ENCODE assay signal across 1 cellular context in the genomic region with DNA sequence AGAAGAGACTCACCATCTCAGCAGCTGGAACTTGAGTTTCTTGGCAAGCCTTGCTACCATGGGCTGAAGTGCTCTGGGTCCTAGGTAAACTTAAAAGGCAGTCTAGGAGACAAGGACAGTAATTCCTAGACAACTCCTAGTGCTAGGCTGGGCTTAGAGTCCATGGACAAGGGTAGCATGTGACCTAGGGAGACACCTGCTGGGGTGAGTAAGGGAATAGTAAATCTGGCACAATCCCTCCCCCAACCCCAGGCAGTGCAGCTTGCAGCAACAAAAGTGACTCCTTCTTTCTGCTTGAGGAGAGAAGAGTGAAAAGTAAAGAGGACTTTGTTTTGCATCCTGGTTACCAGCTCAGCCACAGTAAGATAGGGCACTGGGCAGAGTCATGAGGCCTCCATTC.
TF ChIP-seq lines count a peak whose summit lies in the region.

No MANE protein-coding gene starts in this region.

TF ChIP-seq in H1, 55 proteins besides CTCF, POLR2A, EP300 and RAD21 (continued from another document):
- TF ChIP-seq, protein P1, sequence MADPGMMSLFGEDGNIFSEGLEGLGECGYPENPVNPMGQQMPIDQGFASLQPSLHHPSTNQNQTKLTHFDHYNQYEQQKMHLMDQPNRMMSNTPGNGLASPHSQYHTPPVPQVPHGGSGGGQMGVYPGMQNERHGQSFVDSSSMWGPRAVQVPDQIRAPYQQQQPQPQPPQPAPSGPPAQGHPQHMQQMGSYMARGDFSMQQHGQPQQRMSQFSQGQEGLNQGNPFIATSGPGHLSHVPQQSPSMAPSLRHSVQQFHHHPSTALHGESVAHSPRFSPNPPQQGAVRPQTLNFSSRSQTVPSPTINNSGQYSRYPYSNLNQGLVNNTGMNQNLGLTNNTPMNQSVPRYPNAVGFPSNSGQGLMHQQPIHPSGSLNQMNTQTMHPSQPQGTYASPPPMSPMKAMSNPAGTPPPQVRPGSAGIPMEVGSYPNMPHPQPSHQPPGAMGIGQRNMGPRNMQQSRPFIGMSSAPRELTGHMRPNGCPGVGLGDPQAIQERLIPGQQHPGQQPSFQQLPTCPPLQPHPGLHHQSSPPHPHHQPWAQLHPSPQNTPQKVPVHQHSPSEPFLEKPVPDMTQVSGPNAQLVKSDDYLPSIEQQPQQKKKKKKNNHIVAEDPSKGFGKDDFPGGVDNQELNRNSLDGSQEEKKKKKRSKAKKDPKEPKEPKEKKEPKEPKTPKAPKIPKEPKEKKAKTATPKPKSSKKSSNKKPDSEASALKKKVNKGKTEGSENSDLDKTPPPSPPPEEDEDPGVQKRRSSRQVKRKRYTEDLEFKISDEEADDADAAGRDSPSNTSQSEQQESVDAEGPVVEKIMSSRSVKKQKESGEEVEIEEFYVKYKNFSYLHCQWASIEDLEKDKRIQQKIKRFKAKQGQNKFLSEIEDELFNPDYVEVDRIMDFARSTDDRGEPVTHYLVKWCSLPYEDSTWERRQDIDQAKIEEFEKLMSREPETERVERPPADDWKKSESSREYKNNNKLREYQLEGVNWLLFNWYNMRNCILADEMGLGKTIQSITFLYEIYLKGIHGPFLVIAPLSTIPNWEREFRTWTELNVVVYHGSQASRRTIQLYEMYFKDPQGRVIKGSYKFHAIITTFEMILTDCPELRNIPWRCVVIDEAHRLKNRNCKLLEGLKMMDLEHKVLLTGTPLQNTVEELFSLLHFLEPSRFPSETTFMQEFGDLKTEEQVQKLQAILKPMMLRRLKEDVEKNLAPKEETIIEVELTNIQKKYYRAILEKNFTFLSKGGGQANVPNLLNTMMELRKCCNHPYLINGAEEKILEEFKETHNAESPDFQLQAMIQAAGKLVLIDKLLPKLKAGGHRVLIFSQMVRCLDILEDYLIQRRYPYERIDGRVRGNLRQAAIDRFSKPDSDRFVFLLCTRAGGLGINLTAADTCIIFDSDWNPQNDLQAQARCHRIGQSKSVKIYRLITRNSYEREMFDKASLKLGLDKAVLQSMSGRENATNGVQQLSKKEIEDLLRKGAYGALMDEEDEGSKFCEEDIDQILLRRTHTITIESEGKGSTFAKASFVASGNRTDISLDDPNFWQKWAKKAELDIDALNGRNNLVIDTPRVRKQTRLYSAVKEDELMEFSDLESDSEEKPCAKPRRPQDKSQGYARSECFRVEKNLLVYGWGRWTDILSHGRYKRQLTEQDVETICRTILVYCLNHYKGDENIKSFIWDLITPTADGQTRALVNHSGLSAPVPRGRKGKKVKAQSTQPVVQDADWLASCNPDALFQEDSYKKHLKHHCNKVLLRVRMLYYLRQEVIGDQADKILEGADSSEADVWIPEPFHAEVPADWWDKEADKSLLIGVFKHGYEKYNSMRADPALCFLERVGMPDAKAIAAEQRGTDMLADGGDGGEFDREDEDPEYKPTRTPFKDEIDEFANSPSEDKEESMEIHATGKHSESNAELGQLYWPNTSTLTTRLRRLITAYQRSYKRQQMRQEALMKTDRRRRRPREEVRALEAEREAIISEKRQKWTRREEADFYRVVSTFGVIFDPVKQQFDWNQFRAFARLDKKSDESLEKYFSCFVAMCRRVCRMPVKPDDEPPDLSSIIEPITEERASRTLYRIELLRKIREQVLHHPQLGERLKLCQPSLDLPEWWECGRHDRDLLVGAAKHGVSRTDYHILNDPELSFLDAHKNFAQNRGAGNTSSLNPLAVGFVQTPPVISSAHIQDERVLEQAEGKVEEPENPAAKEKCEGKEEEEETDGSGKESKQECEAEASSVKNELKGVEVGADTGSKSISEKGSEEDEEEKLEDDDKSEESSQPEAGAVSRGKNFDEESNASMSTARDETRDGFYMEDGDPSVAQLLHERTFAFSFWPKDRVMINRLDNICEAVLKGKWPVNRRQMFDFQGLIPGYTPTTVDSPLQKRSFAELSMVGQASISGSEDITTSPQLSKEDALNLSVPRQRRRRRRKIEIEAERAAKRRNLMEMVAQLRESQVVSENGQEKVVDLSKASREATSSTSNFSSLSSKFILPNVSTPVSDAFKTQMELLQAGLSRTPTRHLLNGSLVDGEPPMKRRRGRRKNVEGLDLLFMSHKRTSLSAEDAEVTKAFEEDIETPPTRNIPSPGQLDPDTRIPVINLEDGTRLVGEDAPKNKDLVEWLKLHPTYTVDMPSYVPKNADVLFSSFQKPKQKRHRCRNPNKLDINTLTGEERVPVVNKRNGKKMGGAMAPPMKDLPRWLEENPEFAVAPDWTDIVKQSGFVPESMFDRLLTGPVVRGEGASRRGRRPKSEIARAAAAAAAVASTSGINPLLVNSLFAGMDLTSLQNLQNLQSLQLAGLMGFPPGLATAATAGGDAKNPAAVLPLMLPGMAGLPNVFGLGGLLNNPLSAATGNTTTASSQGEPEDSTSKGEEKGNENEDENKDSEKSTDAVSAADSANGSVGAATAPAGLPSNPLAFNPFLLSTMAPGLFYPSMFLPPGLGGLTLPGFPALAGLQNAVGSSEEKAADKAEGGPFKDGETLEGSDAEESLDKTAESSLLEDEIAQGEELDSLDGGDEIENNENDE (IDR thresholded peaks at IDR 0.05; ENCODE audit: insufficient replicate concordance, low read length), result no peak
- no peak for TF ChIP-seq HDAC6 (IDR thresholded peaks at IDR 0.05; ENCODE audit: low read depth, low read length)
- TF ChIP-seq CBX5 (IDR thresholded peaks at IDR 0.05; ENCODE audit: low read depth, low read length), result no peak
- no peak for TF ChIP-seq KDM1A (IDR thresholded peaks at IDR 0.05; ENCODE audit: borderline replicate concordance, low read length)
- TF ChIP-seq NANOG (IDR thresholded peaks at IDR 0.05; ENCODE audit: insufficient read depth, low read depth, low read length, poor library complexity, severe bottlenecking), result no peak
- no peak for TF ChIP-seq POU5F1 (IDR thresholded peaks at IDR 0.05; ENCODE audit: low read depth, low read length)
